In genomic region chr11:123740787-123741158, GRCh38 we compare ENCODE assay signal across 8 cellular contexts. TPM values are rescaled to one million over a fixed set of nuclear protein-coding genes. Genes with fewer than 3 reads are reported as not detected.
DNase-seq lines count a peak whose midpoint lies in the region; ATAC-seq, FAIRE-seq and TF ChIP-seq lines count a peak whose summit lies in the region.

No MANE protein-coding gene starts in this region.

- H3K36me3 Mint-ChIP-seq in astrocyte (ENCODE audit: low read depth, unreplicated experiment) = peaks cover 10% of the 10 kb centered on the region

- peak overlapping the region; percentile 77 for H3K27ac Mint-ChIP-seq in astrocyte (ENCODE audit: unreplicated experiment)

- intact Hi-C loops in HepG2 (cut with micrococcal nuclease; ENCODE audit: unreplicated experiment) (loop anchor here (5.0 kb wide), 1 partner anchor 1002 kb away; no protein-coding TSS in a partner anchor), tibial artery (cut with DNase I; ENCODE audit: low total_unique reads) (no loop called here)

- H3K9me3 Mint-ChIP-seq in astrocyte (ENCODE audit: unreplicated experiment) = no peaks in the 10 kb centered on the region

- H3K27me3 Mint-ChIP-seq in astrocyte (ENCODE audit: low read depth, unreplicated experiment) = no peaks in the 10 kb centered on the region

- in situ Hi-C loops in HepG2 (cut with HindIII; ENCODE audit: extremely low pct_ligation_motif_present, low pct_unique_long_range_greater_than_20kb) = no loop called here
- in situ Hi-C loops in ACHN (cut with HindIII; ENCODE audit: low pct_ligation_motif_present, low pct_unique_long_range_greater_than_20kb, low sequenced_read_pairs) = no loop called here

- H4K20me1 ChIP-seq in astrocyte (ENCODE audit: insufficient read depth, low read length) = peaks cover 23% of the 10 kb centered on the region
- H4K20me1 ChIP-seq in HepG2 (ENCODE audit: insufficient read depth, low read length) = no peaks in the 10 kb centered on the region

- H3K9me3 ChIP-seq in astrocyte (ENCODE audit: insufficient read depth, low read depth, low read length) = no peaks in the 10 kb centered on the region
- no peaks in the 10 kb centered on the region for H3K9me3 ChIP-seq in HepG2 (ENCODE audit: low read length)
- no peaks in the 10 kb centered on the region for H3K9me3 ChIP-seq in tibial artery

- 3% methylated on average over 6 of the region's 6 CpGs for WGBS in HepG2 (ENCODE audit: low lambda C conversion rate)

- peaks cover 60% of the 10 kb centered on the region for H3K79me2 ChIP-seq in astrocyte (ENCODE audit: insufficient read depth, low read length)
- peaks cover 32% of the 10 kb centered on the region for H3K79me2 ChIP-seq in HepG2 (ENCODE audit: insufficient read depth, low read length)

- peak overlapping the region; percentile 99 for H3K4me3 Mint-ChIP-seq in astrocyte (ENCODE audit: unreplicated experiment)

- H3K27me3 ChIP-seq in astrocyte (ENCODE audit: insufficient read depth, low read length) = no peaks in the 10 kb centered on the region
- peaks cover 0 to 3% of the 10 kb centered on the region in 2 experiments; a peak in 1 of 5 replicates for H3K27me3 ChIP-seq in HepG2 (ENCODE audit: control insufficient read depth in 1 of 2, insufficient read depth in 2 of 2, low read length in 2 of 2)
- H3K27me3 ChIP-seq in tibial artery = no peaks in the 10 kb centered on the region

- BruUV-seq in HepG2 (replicated peaks; lab: Mats Ljungman, UMichigan) = no TSS peak

- H3K36me3 ChIP-seq in astrocyte (ENCODE audit: insufficient read depth, low read length) (peaks cover 17% of the 10 kb centered on the region), HepG2 (replicated peaks in 1 of 2; ENCODE audit: control insufficient read depth in 1 of 2, insufficient read depth in 2 of 2, low read length in 2 of 2) (peaks cover 1 to 17% of the 10 kb centered on the region in 2 experiments; a peak in 3 of 5 replicates), tibial artery (peaks cover 0 to 22% (median 6%) of the 10 kb centered on the region in 3 donors)

- H3K9ac ChIP-seq in astrocyte (ENCODE audit: low read length) = peak overlapping the region; percentile 92
- H3K9ac ChIP-seq in HepG2 (ENCODE audit: insufficient read depth, low read depth, low read length) = peak overlapping the region; percentile 89

- peaks cover 12% of the 10 kb centered on the region for H3K4me1 Mint-ChIP-seq in astrocyte (ENCODE audit: low read depth, unreplicated experiment)

- DNase-seq in DMS53 (lab: John Stamatoyannopoulos, UW) (peak; percentile 39), DMS53 treated with DMSO at 0.1 percent for 48 hours (lab: John Stamatoyannopoulos, UW; ENCODE audit: unreplicated experiment) (no peak), astrocyte (ENCODE audit: low read depth) (no peak), HepG2 (ENCODE audit: low spot score) (no peak), tibial artery (no peak), ACHN (no peak)

- TF ChIP-seq EP300 in HepG2 (IDR thresholded peaks at IDR 0.05; ENCODE audit: low read depth in 2 of 2, low read length in 2 of 2) = no peak
- TF ChIP-seq EP300 in HepG2 (CRISPR knock-in tag; IDR thresholded peaks at IDR 0.05; ENCODE audit: borderline replicate concordance) = no peak

- CTCF ChIA-PET in HepG2 (lab: Yijun Ruan, JAX; ENCODE audit: low intra/inter-chr PET ratio, low total read pairs) = no interaction called here

- H2AFZ ChIP-seq in astrocyte (ENCODE audit: low read depth, low read length) = peak overlapping the region; percentile 87
- H2AFZ ChIP-seq in HepG2 (ENCODE audit: low read length) = no peak overlapping the region

- TF ChIP-seq POLR2A in HepG2 (IDR thresholded peaks at IDR 0.05; ENCODE audit: insufficient read depth in 1 of 2, low read depth in 2 of 2, low read length in 2 of 2) = no peak

- POLR2A ChIA-PET in HepG2 (lab: Yijun Ruan, JAX) = no interaction called here

- TF ChIP-seq RAD21 in HepG2 (CRISPR knock-in tag; IDR thresholded peaks at IDR 0.05) = no peak

- FAIRE-seq in astrocyte (lab: Jason Lieb, UNC) (no peak), HepG2 (lab: Jason Lieb, UNC) (no peak)

- H3K4me3 ChIP-seq in astrocyte (ENCODE audit: insufficient read depth, low read depth, low read length) (peak overlapping the region; percentile 96), HepG2 (replicated peaks in 1 of 3; ENCODE audit: insufficient read depth in 1 of 3, low read depth in 2 of 3, low read length in 3 of 3) (peak overlapping the region; percentile 90 to 91 (median 90)), tibial artery (peak overlapping the region; percentile 80 to 88)

- no peak for TF ChIP-seq CTCF in astrocyte (IDR thresholded peaks at IDR 0.05; ENCODE audit: insufficient read depth, low read depth, low read length)
- no peak for TF ChIP-seq CTCF in HepG2 (CRISPR knock-in tag; IDR thresholded peaks at IDR 0.05)
- TF ChIP-seq CTCF in tibial artery (IDR thresholded peaks at IDR 0.05) = no peak

- H3K27ac ChIP-seq in astrocyte (ENCODE audit: low read depth, low read length) (peak overlapping the region; percentile 76), HepG2 (ENCODE audit: extremely low read length, insufficient read depth, low read length) (peak overlapping the region; percentile 80), tibial artery (peak overlapping the region; percentile 79 to 81)

- H3K4me2 ChIP-seq in astrocyte (ENCODE audit: low read length) (peak overlapping the region; percentile 99), HepG2 (ENCODE audit: low read depth, low read length) (peak overlapping the region; percentile 81)

- H3K4me1 ChIP-seq in astrocyte (ENCODE audit: insufficient read depth, low read length) (peaks cover 11% of the 10 kb centered on the region), HepG2 (ENCODE audit: insufficient read depth, low read length) (peaks cover 23% of the 10 kb centered on the region), tibial artery (peaks cover 0 to 22% (median 18%) of the 10 kb centered on the region in 4 donors)

- ATAC-seq in HG03442 (IDR thresholded peaks at IDR 0.05; ENCODE audit: unreplicated experiment) (peak; percentile 4), HepG2 (peak; percentile 11), GM18868 (IDR thresholded peaks at IDR 0.05; ENCODE audit: unreplicated experiment) (no peak)

TF ChIP-seq in HepG2, 621 proteins besides CTCF, POLR2A, EP300 and RAD21 (continues in another document):
- TF ChIP-seq TFAP4 (IDR thresholded peaks at IDR 0.05; ENCODE audit: borderline replicate concordance, low read depth) = no peak

RNA-seq across cellular contexts. Expression of gene ZNF202, which starts 0.7 kb away (rescaled TPM):
- 8.6 and 11.3 TPM in 2 replicates for total RNA-seq in astrocyte
- total RNA-seq in HepG2 (2016; rRNA removed; fragmentation: Illumina TruSeq; extraction: Trizol) = 7.0 and 7.7 TPM in 2 replicates
- 1.9 and 2.1 TPM in 2 replicates for total RNA-seq in HepG2 (2016; cell fraction: cytosol; rRNA removed; fragmentation: Illumina TruSeq; extraction: Trizol; ENCODE audit: low read depth)
- total RNA-seq in HepG2 (2016; cell fraction: insoluble cytoplasmic fraction; rRNA removed; fragmentation: Illumina TruSeq; extraction: Trizol) = 6.8 and 9.5 TPM in 2 replicates
- 4.8 and 5.3 TPM in 2 replicates for total RNA-seq in HepG2 (2016; cell fraction: membrane; rRNA removed; fragmentation: Illumina TruSeq; extraction: Trizol)
- total RNA-seq in HepG2 (2016; cell fraction: nucleus; rRNA removed; fragmentation: Illumina TruSeq; extraction: Trizol) = 17.0 and 19.4 TPM in 2 replicates
- polyA plus RNA-seq in HepG2 (2011; rRNA removed) = 7.9 and 8.9 TPM in 2 replicates
- polyA plus RNA-seq in HepG2 (2011; cell fraction: cytosol; rRNA removed) = 4.0 and 4.4 TPM in 2 replicates
- 21.2 and 23.5 TPM in 2 replicates for polyA plus RNA-seq in HepG2 (2011; cell fraction: nucleus; rRNA removed)
- 6.6 and 7.0 TPM in 2 replicates for polyA plus RNA-seq in HepG2 (2012)
- polyA plus RNA-seq in HepG2 (2016; cell fraction: cytosol; fragmentation: Illumina TruSeq; extraction: Trizol; ENCODE audit: low read depth) = 1.4 and 1.8 TPM in 2 replicates
- 8.9 and 9.7 TPM in 2 replicates for polyA plus RNA-seq in HepG2 (2016; cell fraction: insoluble cytoplasmic fraction; fragmentation: Illumina TruSeq; extraction: Trizol; ENCODE audit: low read depth)
- polyA plus RNA-seq in HepG2 (2016; cell fraction: membrane; fragmentation: Illumina TruSeq; extraction: Trizol; ENCODE audit: low read depth) = 3.3 and 4.2 TPM in 2 replicates
- polyA plus RNA-seq in HepG2 (2016; cell fraction: nucleus; fragmentation: Illumina TruSeq; extraction: Trizol; ENCODE audit: insufficient read depth, low read depth) = 42.0 and 44.3 TPM in 2 replicates
- 6.7 and 6.8 TPM in 2 replicates for polyA minus RNA-seq in HepG2 (2011; rRNA and poly(A)+ RNA removed; ENCODE audit: low replicate concordance)
- 2.2 and 4.4 TPM in 2 replicates for polyA minus RNA-seq in HepG2 (2011; cell fraction: cytosol; rRNA and poly(A)+ RNA removed)
- polyA minus RNA-seq in HepG2 (2011; cell fraction: nucleus; rRNA and poly(A)+ RNA removed) = 32.9 and 35.7 TPM in 2 replicates

RNA-seq across cellular contexts. Expression of gene OR6X1, which starts 13.5 kb away (rescaled TPM):
- total RNA-seq in astrocyte = not detected in 2 replicates
- not detected in 2 replicates for total RNA-seq in HepG2 (2016; rRNA removed; fragmentation: Illumina TruSeq; extraction: Trizol)
- not detected in 2 replicates for total RNA-seq in HepG2 (2016; cell fraction: cytosol; rRNA removed; fragmentation: Illumina TruSeq; extraction: Trizol; ENCODE audit: low read depth)
- total RNA-seq in HepG2 (2016; cell fraction: insoluble cytoplasmic fraction; rRNA removed; fragmentation: Illumina TruSeq; extraction: Trizol) = not detected in 2 replicates
- not detected in 2 replicates for total RNA-seq in HepG2 (2016; cell fraction: membrane; rRNA removed; fragmentation: Illumina TruSeq; extraction: Trizol)
- total RNA-seq in HepG2 (2016; cell fraction: nucleus; rRNA removed; fragmentation: Illumina TruSeq; extraction: Trizol) = not detected in 2 replicates
- polyA plus RNA-seq in HepG2 (2011; rRNA removed) = not detected in 2 replicates
- not detected in 2 replicates for polyA plus RNA-seq in HepG2 (2011; cell fraction: cytosol; rRNA removed)
- polyA plus RNA-seq in HepG2 (2011; cell fraction: nucleus; rRNA removed) = not detected in 2 replicates
- not detected in 2 replicates for polyA plus RNA-seq in HepG2 (2012)
- polyA plus RNA-seq in HepG2 (2016; cell fraction: cytosol; fragmentation: Illumina TruSeq; extraction: Trizol; ENCODE audit: low read depth) = not detected in 2 replicates
- polyA plus RNA-seq in HepG2 (2016; cell fraction: insoluble cytoplasmic fraction; fragmentation: Illumina TruSeq; extraction: Trizol; ENCODE audit: low read depth) = not detected in 2 replicates
- not detected in 2 replicates for polyA plus RNA-seq in HepG2 (2016; cell fraction: membrane; fragmentation: Illumina TruSeq; extraction: Trizol; ENCODE audit: low read depth)
- polyA plus RNA-seq in HepG2 (2016; cell fraction: nucleus; fragmentation: Illumina TruSeq; extraction: Trizol; ENCODE audit: insufficient read depth, low read depth) = not detected in 2 replicates
- polyA minus RNA-seq in HepG2 (2011; rRNA and poly(A)+ RNA removed; ENCODE audit: low replicate concordance) = not detected in 2 replicates
- polyA minus RNA-seq in HepG2 (2011; cell fraction: cytosol; rRNA and poly(A)+ RNA removed) = not detected in 2 replicates
- polyA minus RNA-seq in HepG2 (2011; cell fraction: nucleus; rRNA and poly(A)+ RNA removed) = not detected in 2 replicates
